Comparison of ENCODE assay signal across 1 cellular context in genomic region chr14:91018465-91018864, GRCh38.
TF ChIP-seq lines count a peak whose summit lies in the region.

No MANE protein-coding gene starts in this region.

TF ChIP-seq in IMR-90, 13 proteins besides CTCF, POLR2A, EP300 and RAD21:
- TF ChIP-seq ELK1 (IDR thresholded peaks at IDR 0.05; ENCODE audit: borderline replicate concordance, low read depth, low read length) (no peak), MXI1 (IDR thresholded peaks at IDR 0.05; ENCODE audit: borderline replicate concordance, low read depth, low read length) (no peak), RCOR1 (IDR thresholded peaks at IDR 0.05; ENCODE audit: insufficient replicate concordance, low read length) (no peak), RFX5 (IDR thresholded peaks at IDR 0.05; ENCODE audit: low read depth, low read length) (no peak), FOS (IDR thresholded peaks at IDR 0.05; ENCODE audit: low read depth, low read length) (no peak), CEBPB (IDR thresholded peaks at IDR 0.05; ENCODE audit: low read depth, low read length) (no peak), BHLHE40 (IDR thresholded peaks at IDR 0.05; ENCODE audit: low read depth, low read length) (no peak), CHD1 (IDR thresholded peaks at IDR 0.05; ENCODE audit: low read depth, low read length) (no peak)
- TF ChIP-seq, protein P1, sequence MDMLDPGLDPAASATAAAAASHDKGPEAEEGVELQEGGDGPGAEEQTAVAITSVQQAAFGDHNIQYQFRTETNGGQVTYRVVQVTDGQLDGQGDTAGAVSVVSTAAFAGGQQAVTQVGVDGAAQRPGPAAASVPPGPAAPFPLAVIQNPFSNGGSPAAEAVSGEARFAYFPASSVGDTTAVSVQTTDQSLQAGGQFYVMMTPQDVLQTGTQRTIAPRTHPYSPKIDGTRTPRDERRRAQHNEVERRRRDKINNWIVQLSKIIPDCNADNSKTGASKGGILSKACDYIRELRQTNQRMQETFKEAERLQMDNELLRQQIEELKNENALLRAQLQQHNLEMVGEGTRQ (IDR thresholded peaks at IDR 0.05; ENCODE audit: low read depth, low read length), result no peak
